ENCODE assay signal across 11 cellular contexts in genomic region chr9:105318729-105319513, GRCh38.
DNase-seq lines count a peak whose midpoint lies in the region; ATAC-seq and TF ChIP-seq lines count a peak whose summit lies in the region.
"Had no signal": no experiment of that assay in that cellular context is flagged by ENCODE, and none has a peak within 500 bp of the region (broad histone marks: within the 10 kb centered on the region; RNA-seq: fewer than 3 reads in every experiment).

No MANE protein-coding gene starts in this region.

- H3K27ac ChIP-seq in left lung (no peak overlapping the region), PC-9 (no peak overlapping the region)
- H3K27ac ChIP-seq: C4-2B had no signal

- no peaks in the 10 kb centered on the region for H3K9me3 ChIP-seq in left lung
- no peaks in the 10 kb centered on the region for H3K9me3 ChIP-seq in PC-9 (ENCODE audit: insufficient read depth, low read depth)

- DNase-seq in NAMALWA (ENCODE audit: low spot score) (peak; percentile 10), left lung (no peak), PC-9 (no peak), GM19238 (ENCODE audit: insufficient read length, low spot score) (no peak), putamen (ENCODE audit: low spot score) (no peak)
- DNase-seq in stimulated activated naive CD8-positive, alpha-beta T cell treated with anti-CD3 and anti-CD28 coated beads, Interleukin-15, amount 100 ng/mL, for 72 hours: no peak
- DNase-seq: left ventricle myocardium superior, NCI-H69 had no signal

- CTCF ChIA-PET in PC-9 (lab: Charles Lee): no interaction called here

- H3K9me2 ChIP-seq in PC-9 (ENCODE audit: insufficient read depth): no peaks in the 10 kb centered on the region; the same call in 1 of the 2 replicates

- no peaks in the 10 kb centered on the region for H3K4me1 Mint-ChIP-seq in stimulated activated naive CD8-positive, alpha-beta T cell treated with anti-CD3 and anti-CD28 coated beads, Interleukin-15, amount 100 ng/mL, for 72 hours

- no peak for TF ChIP-seq CTCF in left lung (IDR thresholded peaks at IDR 0.05)
- no peak for TF ChIP-seq CTCF in PC-9 (conservative IDR thresholded peaks at IDR 0.05)

- no peaks in the 10 kb centered on the region for H4K20me1 ChIP-seq in PC-9 (ENCODE audit: insufficient read depth)

- H3K36me3 ChIP-seq in left lung (no peaks in the 10 kb centered on the region), PC-9 (ENCODE audit: low read depth) (no peaks in the 10 kb centered on the region)

- H3K27ac Mint-ChIP-seq in stimulated activated naive CD8-positive, alpha-beta T cell treated with anti-CD3 and anti-CD28 coated beads, Interleukin-15, amount 100 ng/mL, for 72 hours: no peak overlapping the region

- H3K27me3 Mint-ChIP-seq in stimulated activated naive CD8-positive, alpha-beta T cell treated with anti-CD3 and anti-CD28 coated beads, Interleukin-15, amount 100 ng/mL, for 72 hours: no peaks in the 10 kb centered on the region

- no peak overlapping the region for H3K4me3 Mint-ChIP-seq in stimulated activated naive CD8-positive, alpha-beta T cell treated with anti-CD3 and anti-CD28 coated beads, Interleukin-15, amount 100 ng/mL, for 72 hours

- H3K4me1 ChIP-seq in left lung: no peaks in the 10 kb centered on the region
- H3K4me1 ChIP-seq in PC-9 (replicated peaks; ENCODE audit: insufficient read depth): no peaks in the 10 kb centered on the region

- intact Hi-C loops in left lung (cut with DNase I) (no loop called here), PC-9 (cut with micrococcal nuclease; ENCODE audit: unreplicated experiment) (no loop called here)

- H3K4me2 ChIP-seq in PC-9: no peak overlapping the region

- BruUV-seq in PC-9 (replicated peaks; lab: Mats Ljungman, UMichigan): no TSS peak

- H3F3A ChIP-seq in PC-9 (ENCODE audit: insufficient read depth, low read depth): no peaks in the 10 kb centered on the region

- H3K79me2 ChIP-seq in PC-9 (ENCODE audit: low read depth): no peaks in the 10 kb centered on the region

- H3K4me3 ChIP-seq in GM08714 (ENCODE audit: low read length) (peak overlapping the region; percentile 41; the same call in 1 of the 2 replicates), left lung (no peak overlapping the region), PC-9 (no peak overlapping the region)

- POLR2A ChIA-PET in PC-9 (lab: Charles Lee; ENCODE audit: unreplicated experiment): no interaction called here

- no peak overlapping the region for H2AFZ ChIP-seq in PC-9

- H3K9me3 Mint-ChIP-seq in stimulated activated naive CD8-positive, alpha-beta T cell treated with anti-CD3 and anti-CD28 coated beads, Interleukin-15, amount 100 ng/mL, for 72 hours: no peaks in the 10 kb centered on the region

- no peaks in the 10 kb centered on the region for H3K27me3 ChIP-seq in left lung
- no peaks in the 10 kb centered on the region for H3K27me3 ChIP-seq in PC-9 (ENCODE audit: insufficient read depth, low read depth)

- ATAC-seq in GM21737 (IDR thresholded peaks at IDR 0.05; ENCODE audit: unreplicated experiment) (peak; percentile 77), left lung (peak; percentile 38)
- ATAC-seq in stimulated activated naive CD8-positive, alpha-beta T cell treated with anti-CD3 and anti-CD28 coated beads, Interleukin-15, amount 100 ng/mL, for 72 hours: no peak
- ATAC-seq: left ventricle myocardium superior had no signal
